In genomic region chr1:17520041-17520440, GRCh38 we compare ENCODE assay signal across 12 cellular contexts. TPM values are rescaled to one million over a fixed set of nuclear protein-coding genes. Genes with fewer than 3 reads are reported as not detected.
DNase-seq lines count a peak whose midpoint lies in the region; ATAC-seq and TF ChIP-seq lines count a peak whose summit lies in the region.
"Had no signal": no experiment of that assay in that cellular context is flagged by ENCODE, and none has a peak within 500 bp of the region (broad histone marks: within the 10 kb centered on the region; RNA-seq: fewer than 3 reads in every experiment).

No MANE protein-coding gene starts in this region.

- no peaks in the 10 kb centered on the region for H4K20me1 ChIP-seq in PC-9 (ENCODE audit: insufficient read depth)

- no peak for TF ChIP-seq CTCF in PC-9 (conservative IDR thresholded peaks at IDR 0.05)
- TF ChIP-seq CTCF in esophagus squamous epithelium (IDR thresholded peaks at IDR 0.05), result no peak
- TF ChIP-seq CTCF in omental fat pad (IDR thresholded peaks at IDR 0.05), result no peak

- ATAC-seq in omental fat pad (ENCODE audit: low FRiP score), result peak; percentile 54
- ATAC-seq in HG03354 (IDR thresholded peaks at IDR 0.05; ENCODE audit: poor library complexity, severe bottlenecking, unreplicated experiment), result no peak
- no peak for ATAC-seq in HG03139 (IDR thresholded peaks at IDR 0.05; ENCODE audit: unreplicated experiment)

- H3K9me3 ChIP-seq in PC-9 (ENCODE audit: insufficient read depth, low read depth) (no peaks in the 10 kb centered on the region), esophagus squamous epithelium (no peaks in the 10 kb centered on the region)
- H3K9me3 ChIP-seq: Caco-2, sigmoid colon had no signal

- H2AFZ ChIP-seq in PC-9, result no peak overlapping the region

- intact Hi-C loops in PC-9 (cut with micrococcal nuclease; ENCODE audit: unreplicated experiment), result loop anchor here (1.0 to 10.0 kb wide), 3 partner anchors 9 to 65 kb away; no protein-coding TSS in a partner anchor
- intact Hi-C loops in esophagus squamous epithelium (cut with DNase I), result no loop called here

- no TSS peak for BruUV-seq in PC-9 (replicated peaks; lab: Mats Ljungman, UMichigan)

- H3K27ac ChIP-seq in PC-9 (peak overlapping the region; percentile 62), esophagus squamous epithelium (peak overlapping the region; percentile 68 to 94 (median 90))
- H3K27ac ChIP-seq: sigmoid colon had no signal

- no peaks in the 10 kb centered on the region for H3K79me2 ChIP-seq in PC-9 (ENCODE audit: low read depth)

- no peaks in the 10 kb centered on the region for H3K27me3 ChIP-seq in PC-9 (ENCODE audit: insufficient read depth, low read depth)
- peaks cover 0 to 3% (median 0%) of the 10 kb centered on the region in 4 donors for H3K27me3 ChIP-seq in esophagus squamous epithelium
- H3K27me3 ChIP-seq: sigmoid colon had no signal

- in situ Hi-C loops in Caki2 (cut with HindIII; ENCODE audit: low pct_unique_long_range_greater_than_20kb, low sequenced_read_pairs), result no loop called here

- H3K4me2 ChIP-seq in PC-9, result peak overlapping the region; percentile 85

- H3K4me3 ChIP-seq in PC-9 (peak overlapping the region; percentile 54; the same call in 1 of the 2 replicates), esophagus squamous epithelium (peak overlapping the region; percentile 43 to 64 (median 58))
- H3K4me3 ChIP-seq: sigmoid colon had no signal

- peaks cover 14% of the 10 kb centered on the region; the same call in 1 of the 2 replicates for H3F3A ChIP-seq in PC-9 (ENCODE audit: insufficient read depth, low read depth)

- H3K4me1 ChIP-seq in PC-9 (replicated peaks; ENCODE audit: insufficient read depth), result peaks cover 43% of the 10 kb centered on the region
- peaks cover 4 to 58% (median 20%) of the 10 kb centered on the region in 3 donors for H3K4me1 ChIP-seq in esophagus squamous epithelium
- H3K4me1 ChIP-seq: sigmoid colon had no signal

- CTCF ChIA-PET in PC-9 (lab: Charles Lee), result no interaction called here

- peak in 2 of 4 donors; percentile 36 to 60 for TF ChIP-seq POLR2A in esophagus squamous epithelium (IDR thresholded peaks at IDR 0.05)

- POLR2A ChIA-PET in PC-9 (lab: Charles Lee; ENCODE audit: unreplicated experiment), result interaction anchor here (0.5 kb wide), 2 partner anchors 75 to 79 kb away, joined by 3 to 5 read pairs; no protein-coding TSS in a partner anchor

- no peaks in the 10 kb centered on the region for H3K9me2 ChIP-seq in PC-9 (ENCODE audit: insufficient read depth)

- 37 to 43% methylated on average over 4 to 12 of the region's 12 CpGs for WGBS in esophagus squamous epithelium, 2 donors

- peak; percentile 77 for DNase-seq in Caki2 (ENCODE audit: low read depth)
- peak; percentile 88 to 90 for DNase-seq in PC-9
- no peak for DNase-seq in esophagus squamous epithelium (lab: John Stamatoyannopoulos, UW)
- no peak for DNase-seq in omental fat pad (ENCODE audit: low spot score)
- no peak for DNase-seq in cerebellar cortex (ENCODE audit: low spot score)
- DNase-seq in NCI-H748 treated with DMSO at 0.1 percent for 48 hours (lab: John Stamatoyannopoulos, UW), result no peak
- DNase-seq: Caco-2, MV-4-11, sigmoid colon, SW 1271 had no signal

- H3K36me3 ChIP-seq in PC-9 (ENCODE audit: low read depth) (no peaks in the 10 kb centered on the region), esophagus squamous epithelium (no peaks in the 10 kb centered on the region)
- H3K36me3 ChIP-seq: sigmoid colon had no signal

RNA-seq across cellular contexts. Expression of gene ARHGEF10L, which starts 19.5 kb away (rescaled TPM):
- total RNA-seq in Caki2 (2014; rRNA removed; shearing (Covaris generic); ENCODE audit: low replicate concordance), result 23.1 and 31.0 TPM in 2 replicates
- total RNA-seq in PC-9 (2021), result 21.6 and 25.4 TPM in 2 replicates
- total RNA-seq in esophagus squamous epithelium, result 10 to 100 TPM; 30.0 to 61.4 (median 44.7) TPM
- total RNA-seq in omental fat pad, result 10 to 100 TPM; 17.3 to 59.0 (median 39.9) TPM

Comparison
In these comparisons a context has a peak if more than half of its experiments do, and no peak if none do; other contexts are left out.
1. DNase-seq: peak in Caki2 (single experiment) and PC-9 (2 of 2); none in esophagus squamous epithelium (single experiment), omental fat pad (single experiment), cerebellar cortex (single experiment) and NCI-H748 treated with DMSO at 0.1 percent for 48 hours (single experiment).